1 cellular context compared by ENCODE assay signal in genomic region chr17:41920580-41920955, GRCh38.
TF ChIP-seq lines count a peak whose summit lies in the region.

No MANE protein-coding gene starts in this region.

TF ChIP-seq in HepG2, 621 proteins besides CTCF, POLR2A, EP300 and RAD21:
- TF ChIP-seq SRSF4 (IDR thresholded peaks at IDR 0.05; ENCODE audit: low read depth, low read length, poor library complexity, severe bottlenecking) (no peak), ZSCAN25 (CRISPR knock-in tag; IDR thresholded peaks at IDR 0.05) (no peak), ZNF605 (CRISPR knock-in tag; IDR thresholded peaks at IDR 0.05) (peak; percentile 35; the same call in 1 of the 2 replicates), ZBTB39 (CRISPR knock-in tag; IDR thresholded peaks at IDR 0.05) (no peak), MTA1 (CRISPR knock-in tag; IDR thresholded peaks at IDR 0.05; ENCODE audit: borderline replicate concordance) (no peak)
